In the genomic region with DNA sequence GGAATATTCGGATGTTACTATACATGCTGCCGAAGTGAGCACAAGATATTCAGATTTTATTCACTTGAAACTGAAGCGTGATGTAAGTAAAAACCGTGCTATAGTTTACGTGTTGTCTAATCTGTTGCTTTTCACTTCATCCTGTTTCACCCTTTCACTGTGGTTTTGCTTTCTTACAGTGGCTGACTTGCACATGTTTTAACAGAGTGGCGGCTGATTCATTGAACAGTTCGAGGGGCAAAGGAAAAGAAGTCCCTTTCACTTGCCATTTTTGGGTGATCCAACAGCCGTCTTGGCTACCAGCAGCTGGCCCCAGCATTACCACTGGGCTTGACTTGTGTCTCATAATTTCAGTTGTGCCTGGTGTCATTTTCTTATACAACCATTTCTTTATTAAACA, we compare ENCODE assay signal across 27 cellular contexts.
"Had no signal": no experiment of that assay in that cellular context is flagged by ENCODE, and none has a peak within 500 bp of the region (broad histone marks: within the 10 kb centered on the region; RNA-seq: fewer than 3 reads in every experiment).

No MANE protein-coding gene starts in this region.

- H3K27ac Mint-ChIP-seq: naive thymus-derived CD8-positive, alpha-beta T cell; natural killer cell treated with Interleukin-12 subunit alpha and Interleukin-12 subunit beta and Interleukin-15 and Interleukin-18, amount 100 ng/mL, for 72 hours; nephron progenitor cell; stimulated activated effector memory CD8-positive, alpha-beta T cell treated with anti-CD3 and anti-CD28 coated beads, Interleukin-12 subunit alpha, Interleukin-12 subunit beta, amount 100 ng/mL, for 72 hours; stimulated activated naive B cell treated with anti-CD40 and anti-IgM and Interleukin-4, amounts not matched to agents 10 μg/mL and 1 μg/mL and 100 μg/mL, for 72 hours; stimulated activated naive CD8-positive, alpha-beta T cell treated with anti-CD3 and anti-CD28 coated beads, Interleukin-15, Interleukin-2, amounts not matched to agents 100 ng/mL and 50 ng/mL, for 24 hours had no signal

- H3K36me3 Mint-ChIP-seq: naive thymus-derived CD8-positive, alpha-beta T cell; natural killer cell treated with Interleukin-12 subunit alpha and Interleukin-12 subunit beta and Interleukin-15 and Interleukin-18, amount 100 ng/mL, for 72 hours; stimulated activated effector memory CD8-positive, alpha-beta T cell treated with anti-CD3 and anti-CD28 coated beads, Interleukin-12 subunit alpha, Interleukin-12 subunit beta, amount 100 ng/mL, for 72 hours; stimulated activated naive B cell treated with anti-CD40 and anti-IgM and Interleukin-4, amounts not matched to agents 10 μg/mL and 1 μg/mL and 100 μg/mL, for 72 hours had no signal

- H3K9me3 ChIP-seq: pancreas, prostate gland, right atrium auricular region, right lobe of liver, sigmoid colon, thoracic aorta, thyroid gland, tibial nerve, upper lobe of left lung, vagina had no signal

- H3K36me3 ChIP-seq: pancreas, prostate gland, right atrium auricular region, right lobe of liver, sigmoid colon, stomach, thoracic aorta, thyroid gland, tibial nerve, upper lobe of left lung, vagina had no signal

- H3K27me3 ChIP-seq: pancreas, right atrium auricular region, right lobe of liver, thyroid gland, tibial nerve, upper lobe of left lung, vagina had no signal

- H3K27ac ChIP-seq: pancreas, prostate gland, right atrium auricular region, right lobe of liver, sigmoid colon, stomach, thoracic aorta, thyroid gland, tibial nerve, upper lobe of left lung, vagina had no signal

- H3K4me1 Mint-ChIP-seq: nephron progenitor cell; neural crest cell; stimulated activated effector memory CD8-positive, alpha-beta T cell treated with anti-CD3 and anti-CD28 coated beads, Interleukin-12 subunit alpha, Interleukin-12 subunit beta, amount 100 ng/mL, for 72 hours; stimulated activated naive B cell treated with anti-CD40 and anti-IgM and Interleukin-4, amounts not matched to agents 10 μg/mL and 1 μg/mL and 100 μg/mL, for 72 hours had no signal

- H3K4me3 ChIP-seq: pancreas, prostate gland, right atrium auricular region, right lobe of liver, sigmoid colon, stomach, thoracic aorta, thyroid gland, tibial nerve, upper lobe of left lung, vagina had no signal

- H3K27me3 Mint-ChIP-seq: stimulated activated naive B cell treated with anti-CD40 and anti-IgM and Interleukin-4, amounts not matched to agents 10 μg/mL and 1 μg/mL and 100 μg/mL, for 72 hours; stimulated activated naive CD8-positive, alpha-beta T cell treated with anti-CD3 and anti-CD28 coated beads, Interleukin-15, Interleukin-2, amounts not matched to agents 100 ng/mL and 50 ng/mL, for 24 hours had no signal

- ATAC-seq: naive thymus-derived CD8-positive, alpha-beta T cell; natural killer cell treated with Interleukin-12 subunit alpha and Interleukin-12 subunit beta and Interleukin-15 and Interleukin-18, amount 100 ng/mL, for 72 hours; pancreas; right lobe of liver; stimulated activated effector memory CD8-positive, alpha-beta T cell treated with anti-CD3 and anti-CD28 coated beads, Interleukin-12 subunit alpha, Interleukin-12 subunit beta, amount 100 ng/mL, for 72 hours; stimulated activated naive B cell treated with anti-CD40 and anti-IgM and Interleukin-4, amounts not matched to agents 10 μg/mL and 1 μg/mL and 100 μg/mL, for 72 hours had no signal

- H3K4me1 ChIP-seq: pancreas, prostate gland, right atrium auricular region, right lobe of liver, sigmoid colon, stomach, thyroid gland, tibial nerve, upper lobe of left lung, vagina had no signal

- H3K4me3 Mint-ChIP-seq: naive thymus-derived CD8-positive, alpha-beta T cell; natural killer cell treated with Interleukin-12 subunit alpha and Interleukin-12 subunit beta and Interleukin-15 and Interleukin-18, amount 100 ng/mL, for 72 hours; nephron progenitor cell; neural crest cell; stimulated activated effector memory CD8-positive, alpha-beta T cell treated with anti-CD3 and anti-CD28 coated beads, Interleukin-12 subunit alpha, Interleukin-12 subunit beta, amount 100 ng/mL, for 72 hours; stimulated activated naive B cell treated with anti-CD40 and anti-IgM and Interleukin-4, amounts not matched to agents 10 μg/mL and 1 μg/mL and 100 μg/mL, for 72 hours; stimulated activated naive CD8-positive, alpha-beta T cell treated with anti-CD3 and anti-CD28 coated beads, Interleukin-15, Interleukin-2, amounts not matched to agents 100 ng/mL and 50 ng/mL, for 24 hours had no signal

- DNase-seq: naive thymus-derived CD8-positive, alpha-beta T cell; nephron progenitor cell; occipital lobe; pancreas; retina; right lobe of liver; sigmoid colon; small intestine; stimulated activated CD4-positive, alpha-beta T cell treated with anti-CD3 and anti-CD28 coated beads, Interleukin-15, amount 100 ng/mL, for 24 hours; stimulated activated CD4-positive, alpha-beta T cell treated with anti-CD3 and anti-CD28 coated beads, Interleukin-2, amount 100 ng/mL, for 24 hours; stimulated activated CD4-positive, alpha-beta T cell treated with anti-CD3 and anti-CD28 coated beads, Interleukin-2, amount 100 ng/mL, for 48 hours; stimulated activated CD4-positive, alpha-beta T cell treated with anti-CD3 and anti-CD28 coated beads, Interleukin-4, amount 100 ng/mL, for 24 hours; stimulated activated naive B cell treated with anti-CD40 and anti-IgM and Interleukin-4, amounts not matched to agents 10 μg/mL and 1 μg/mL and 100 μg/mL, for 72 hours; stimulated activated naive CD4-positive, alpha-beta T cell treated with Interleukin-2 at 50 U/mL for 16 hours; stomach; thyroid gland; trophoblast cell; upper lobe of left lung had no signal

- H3K9me3 Mint-ChIP-seq: natural killer cell treated with Interleukin-12 subunit alpha and Interleukin-12 subunit beta and Interleukin-15 and Interleukin-18, amount 100 ng/mL, for 72 hours; nephron progenitor cell; neural crest cell; stimulated activated naive B cell treated with anti-CD40 and anti-IgM and Interleukin-4, amounts not matched to agents 10 μg/mL and 1 μg/mL and 100 μg/mL, for 72 hours; stimulated activated naive CD8-positive, alpha-beta T cell treated with anti-CD3 and anti-CD28 coated beads, Interleukin-15, Interleukin-2, amounts not matched to agents 100 ng/mL and 50 ng/mL, for 24 hours had no signal
